In the genomic region with DNA sequence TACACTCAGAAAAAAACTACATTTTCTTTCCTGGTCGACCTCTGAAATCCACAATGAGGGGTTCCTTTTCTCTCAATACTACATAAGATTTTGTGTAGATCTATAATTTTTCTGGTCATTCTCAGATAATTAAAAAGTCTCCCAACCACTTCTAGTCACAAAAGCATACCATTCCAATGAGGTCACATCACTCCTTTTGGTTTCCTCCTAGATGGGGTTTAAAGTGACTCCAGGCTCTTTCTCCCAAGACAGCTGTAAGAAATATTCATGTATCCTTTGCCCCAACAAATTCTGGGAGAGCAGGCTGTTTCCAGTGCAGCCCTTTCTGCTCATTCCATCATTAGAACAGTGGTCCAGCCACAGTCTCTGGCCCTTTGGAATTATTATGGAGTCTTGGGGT, we compare ENCODE assay signal across 15 cellular contexts. TPM values are rescaled to one million over a fixed set of nuclear protein-coding genes. Genes with fewer than 3 reads are reported as not detected.
DNase-seq lines count a peak whose midpoint lies in the region; ATAC-seq and TF ChIP-seq lines count a peak whose summit lies in the region.
"Had no signal": no experiment of that assay in that cellular context is flagged by ENCODE, and none has a peak within 500 bp of the region (broad histone marks: within the 10 kb centered on the region; RNA-seq: fewer than 3 reads in every experiment).

No MANE protein-coding gene starts in this region.

- no peaks in the 10 kb centered on the region for H3K27me3 Mint-ChIP-seq in WTC11 (ENCODE audit: low read depth)
- no peaks in the 10 kb centered on the region for H3K27me3 Mint-ChIP-seq in neural progenitor cell (ENCODE audit: insufficient read depth, low read depth)

- 95% methylated on average over 1 of the region's 1 CpG for WGBS in mammary epithelial cell (ENCODE audit: low coverage, missing lambda C conversion rate)

- H2AFZ ChIP-seq in mammary epithelial cell (ENCODE audit: low read depth, low read length) (no peak overlapping the region), neural progenitor cell (replicated peaks) (no peak overlapping the region)

- in situ Hi-C loops in mammary epithelial cell (cut with MboI; ENCODE audit: low sequenced_read_pairs in 2 of 2): loop anchor here in 1 of 2 donors (25.0 kb wide), 2 partner anchors 100 to 400 kb away; partner anchors contain the start of gene PRIM2

- H3K4me1 Mint-ChIP-seq in WTC11: peaks cover 18% of the 10 kb centered on the region
- H3K4me1 Mint-ChIP-seq in neural progenitor cell: peaks cover 3% of the 10 kb centered on the region

- H3K27ac ChIP-seq in mammary epithelial cell (ENCODE audit: insufficient read depth, low read depth, low read length): peak overlapping the region; percentile 15
- no peak overlapping the region for H3K27ac ChIP-seq in breast epithelium
- H3K27ac ChIP-seq in neural progenitor cell: no peak overlapping the region
- H3K27ac ChIP-seq: colonic mucosa had no signal

- H3K9ac ChIP-seq in mammary epithelial cell (ENCODE audit: insufficient read depth, low read length): no peak overlapping the region
- no peak overlapping the region for H3K9ac ChIP-seq in neural progenitor cell

- no peaks in the 10 kb centered on the region for H3K36me3 ChIP-seq in mammary epithelial cell (ENCODE audit: insufficient read depth, low read length)
- no peaks in the 10 kb centered on the region for H3K36me3 ChIP-seq in breast epithelium
- no peaks in the 10 kb centered on the region for H3K36me3 ChIP-seq in neural progenitor cell
- H3K36me3 ChIP-seq: colonic mucosa had no signal

- H4K20me1 ChIP-seq in mammary epithelial cell (ENCODE audit: insufficient read depth, low read length) (no peaks in the 10 kb centered on the region), neural progenitor cell (ENCODE audit: low read depth) (no peaks in the 10 kb centered on the region)

- H3K4me2 ChIP-seq in mammary epithelial cell (ENCODE audit: insufficient read depth, low read depth, low read length) (peak overlapping the region; percentile 41), neural progenitor cell (no peak overlapping the region)

- H3K4me1 ChIP-seq in mammary epithelial cell (ENCODE audit: insufficient read depth, low read length): peaks cover 15% of the 10 kb centered on the region
- H3K4me1 ChIP-seq in breast epithelium: no peaks in the 10 kb centered on the region
- H3K4me1 ChIP-seq in neural progenitor cell: peaks cover 7% of the 10 kb centered on the region
- H3K4me1 ChIP-seq: colonic mucosa had no signal

- H3K9me3 ChIP-seq in mammary epithelial cell (replicated peaks; ENCODE audit: insufficient read depth, low read length) (no peaks in the 10 kb centered on the region), breast epithelium (no peaks in the 10 kb centered on the region), neural progenitor cell (ENCODE audit: low read depth) (no peaks in the 10 kb centered on the region)
- H3K9me3 ChIP-seq: colonic mucosa had no signal

- no peaks in the 10 kb centered on the region for H3K9me3 Mint-ChIP-seq in WTC11
- no peaks in the 10 kb centered on the region for H3K9me3 Mint-ChIP-seq in neural progenitor cell

- DNase-seq in mammary epithelial cell: peak; percentile 49
- DNase-seq in breast epithelium (ENCODE audit: low spot score in 2 of 2): no peak
- DNase-seq in WTC11 (ENCODE audit: low spot score): no peak
- peak; percentile 29 for DNase-seq in hepatic stellate cell (ENCODE audit: low spot score)
- no peak for DNase-seq in neural progenitor cell (ENCODE audit: low spot score)
- no peak for DNase-seq in activated CD8-positive, alpha-beta memory T cell treated with anti-CD3 and anti-CD28 coated beads for 24 hours
- DNase-seq in LoVo (ENCODE audit: low spot score): no peak
- DNase-seq in stimulated activated CD8-positive, alpha-beta memory T cell treated with anti-CD3 and anti-CD28 coated beads, Interleukin-4, amount 100 ng/mL, for 48 hours: no peak
- DNase-seq: activated CD4-positive, alpha-beta T cell treated with anti-CD3 and anti-CD28 coated beads for 4 hours; activated gamma-delta T cell; AML-193; colonic mucosa; GOT3; midbrain; NCI-H446 treated with DMSO at 0.1 percent for 48 hours had no signal

- TF ChIP-seq CTCF in mammary epithelial cell (conservative IDR thresholded peaks at IDR 0.05 in 1 of 2, IDR thresholded peaks at IDR 0.05 in 1 of 2; ENCODE audit: extremely low read depth in 1 of 2, insufficient read depth in 1 of 2, low read depth in 1 of 2, low read length in 2 of 2): no peak
- TF ChIP-seq CTCF in breast epithelium (IDR thresholded peaks at IDR 0.05): no peak
- no peak for TF ChIP-seq CTCF in WTC11 (IDR thresholded peaks at IDR 0.05)
- no peak for TF ChIP-seq CTCF in neural progenitor cell (IDR thresholded peaks at IDR 0.05)

- TF ChIP-seq POLR2A in breast epithelium (IDR thresholded peaks at IDR 0.05): no peak

- H3K27ac Mint-ChIP-seq in WTC11 (no peak overlapping the region), neural progenitor cell (no peak overlapping the region)

- H3K27me3 ChIP-seq in mammary epithelial cell (ENCODE audit: insufficient read depth, low read length) (no peaks in the 10 kb centered on the region), breast epithelium (no peaks in the 10 kb centered on the region), neural progenitor cell (no peaks in the 10 kb centered on the region)
- H3K27me3 ChIP-seq: colonic mucosa had no signal

- no peaks in the 10 kb centered on the region for H3K79me2 ChIP-seq in mammary epithelial cell (ENCODE audit: insufficient read depth, low read length)
- H3K79me2 ChIP-seq in neural progenitor cell (ENCODE audit: low read depth): no peaks in the 10 kb centered on the region

- BruUV-seq in mammary epithelial cell (replicated peaks; lab: Mats Ljungman, UMichigan): no TSS peak

- POLR2A ChIA-PET in WTC11 (lab: Charles Lee): no interaction called here

- ATAC-seq in WTC11: peak; percentile 43

- H3K4me3 ChIP-seq in mammary epithelial cell (replicated peaks in 1 of 3; ENCODE audit: insufficient read depth in 1 of 3, low read depth in 2 of 3, low read length in 3 of 3): no peak overlapping the region
- H3K4me3 ChIP-seq in breast epithelium: no peak overlapping the region
- H3K4me3 ChIP-seq in neural progenitor cell: no peak overlapping the region
- H3K4me3 ChIP-seq: colonic mucosa had no signal

- H3K4me3 Mint-ChIP-seq in WTC11: no peak overlapping the region
- no peak overlapping the region for H3K4me3 Mint-ChIP-seq in neural progenitor cell

- dilution Hi-C loops in mammary epithelial cell (cut with HindIII; ENCODE audit: low sequenced_read_pairs): no loop called here

- CTCF ChIA-PET in mammary epithelial cell (lab: Charles Lee; ENCODE audit: low non-redundant PET): no interaction called here
- CTCF ChIA-PET in WTC11 (lab: Charles Lee): interaction anchor here (0.6 to 2.7 kb wide), 4 partner anchors 8 to 43 kb away, joined by 3 to 29 read pairs (median 6); partner anchors contain the start of gene BEND6

- H3F3A ChIP-seq in neural progenitor cell (ENCODE audit: low read depth): no peaks in the 10 kb centered on the region

- intact Hi-C loops in mammary epithelial cell (cut with micrococcal nuclease) (loop anchor here (2.0 kb wide), 1 partner anchor 17 kb away; no protein-coding TSS in a partner anchor), breast epithelium (cut with DNase I; ENCODE audit: low total_unique reads) (no loop called here)

- H3K36me3 Mint-ChIP-seq in WTC11 (no peaks in the 10 kb centered on the region), neural progenitor cell (no peaks in the 10 kb centered on the region)

TF ChIP-seq in WTC11, 78 proteins besides CTCF, POLR2A, EP300 and RAD21:
- TF ChIP-seq JAZF1 (CRISPR knock-in tag; IDR thresholded peaks at IDR 0.05) (no peak), ESRRA (CRISPR knock-in tag; IDR thresholded peaks at IDR 0.05; ENCODE audit: borderline replicate concordance) (no peak)
TF ChIP-seq in WTC11: peak in this region for 0.

RNA-seq across cellular contexts. Expression of gene BEND6, which starts 43.1 kb away (rescaled TPM):
- total RNA-seq in mammary epithelial cell (1 to 10 TPM; 1.2 to 2.2 TPM), breast epithelium (1 to 10 TPM in 1 of 3 donors, under 1 TPM in 2; 0.33 to 1.0 (median 0.80) TPM), WTC11 (2021) (1.3 to 1.8 TPM (median 1.5 TPM) in 3 replicates), neural progenitor cell (ENCODE audit: low replicate concordance) (0.90 and 2.4 TPM in 2 replicates)
- 0.18 TPM for polyA plus RNA-seq in mammary epithelial cell
- not detected for polyA minus RNA-seq in mammary epithelial cell

Comparison
In these comparisons a context has a peak if more than half of its experiments do, and no peak if none do; other contexts are left out.
1. DNase-seq: peak in mammary epithelial cell (single experiment) and hepatic stellate cell (single experiment); none in breast epithelium (0 of 2), WTC11 (single experiment), neural progenitor cell (single experiment), activated CD8-positive, alpha-beta memory T cell treated with anti-CD3 and anti-CD28 coated beads for 24 hours (single experiment), LoVo (single experiment) and stimulated activated CD8-positive, alpha-beta memory T cell treated with anti-CD3 and anti-CD28 coated beads, Interleukin-4, amount 100 ng/mL, for 48 hours (single experiment).